In the genomic region with DNA sequence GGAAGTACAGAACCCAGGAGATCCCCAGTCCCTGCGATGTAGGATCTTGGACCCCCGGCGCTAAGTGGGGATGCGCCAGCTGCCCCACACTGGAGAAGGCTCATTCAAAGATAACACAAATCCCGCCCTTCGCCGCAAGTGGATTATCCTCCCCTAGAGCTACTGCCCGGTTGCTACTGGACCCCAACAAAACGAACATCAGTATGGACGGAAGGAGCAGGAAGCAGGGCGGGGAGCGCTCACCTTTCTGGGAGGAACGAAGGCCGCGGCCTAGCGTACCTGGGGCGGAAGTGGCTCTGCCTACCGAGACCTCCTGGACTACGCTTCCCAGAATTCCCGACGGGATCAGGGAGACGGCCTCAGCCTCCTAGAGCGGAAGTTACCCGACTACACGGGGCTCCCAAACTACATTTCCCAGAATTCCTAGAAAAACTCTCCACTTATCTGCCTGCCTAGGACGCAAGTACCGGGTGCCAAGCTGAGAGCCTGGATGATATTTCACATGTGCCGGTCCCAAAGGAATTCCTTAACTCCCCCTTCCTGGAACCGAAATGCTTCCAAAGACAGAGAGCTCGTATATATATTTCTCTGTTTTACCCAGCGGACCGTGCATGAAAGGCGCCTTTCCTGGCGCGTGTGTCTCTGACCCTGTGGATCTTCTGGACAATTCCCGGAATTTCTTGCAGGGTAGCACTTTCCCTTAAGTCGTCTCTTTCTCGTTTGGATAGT, we compare ENCODE assay signal across 8 cellular contexts. TPM values are rescaled to one million over a fixed set of nuclear protein-coding genes. Genes with fewer than 3 reads are reported as not detected.
A peak's percentile ranks its signal among the peaks of the same experiment; 100 is the strongest.
DNase-seq lines count a peak whose midpoint lies in the region; ATAC-seq lines count a peak whose summit lies in the region.

TSS of gene ZNF112 (minus strand) at position 298 of the 729 bp plus-strand sequence. CDS start 16,141 bp downstream, outside the sequence.

- peaks cover 15% of the 10 kb centered on the region for H3K27me3 Mint-ChIP-seq in activated naive CD4-positive, alpha-beta T cell treated with anti-CD3 and anti-CD28 coated beads, Interleukin-2, amount 50 U/mL, for 24 hours
- no peaks in the 10 kb centered on the region for H3K27me3 Mint-ChIP-seq in activated naive CD4-positive, alpha-beta T cell treated with anti-CD3 and anti-CD28 coated beads, Interleukin-2, amount 10 ng/mL, durations not matched to agents 7 days and 5 days

- peaks cover 5% of the 10 kb centered on the region for H3K4me1 Mint-ChIP-seq in activated naive CD4-positive, alpha-beta T cell treated with anti-CD3 and anti-CD28 coated beads, Interleukin-2, amount 50 U/mL, for 24 hours
- H3K4me1 Mint-ChIP-seq in activated naive CD4-positive, alpha-beta T cell treated with anti-CD3 and anti-CD28 coated beads, Interleukin-2, amount 10 ng/mL, durations not matched to agents 7 days and 5 days, result no peaks in the 10 kb centered on the region

- CTCF ChIA-PET in activated naive CD4-positive, alpha-beta T cell treated with anti-CD3 and anti-CD28 coated beads, Interleukin-2, amount 10 ng/mL, durations not matched to agents 7 days and 5 days (lab: Charles Lee), result no interaction called here

- H3K9me3 Mint-ChIP-seq in activated naive CD4-positive, alpha-beta T cell treated with anti-CD3 and anti-CD28 coated beads, Interleukin-2, amount 50 U/mL, for 24 hours, result peaks cover 51% of the 10 kb centered on the region
- peaks cover 22% of the 10 kb centered on the region for H3K9me3 Mint-ChIP-seq in activated naive CD4-positive, alpha-beta T cell treated with anti-CD3 and anti-CD28 coated beads, Interleukin-2, amount 10 ng/mL, durations not matched to agents 7 days and 5 days

- ATAC-seq in left cardiac atrium (peak; percentile 100), HG03139 (IDR thresholded peaks at IDR 0.05; ENCODE audit: unreplicated experiment) (no peak), GM21360 (IDR thresholded peaks at IDR 0.05; ENCODE audit: unreplicated experiment) (no peak)

- H3K36me3 Mint-ChIP-seq in activated naive CD4-positive, alpha-beta T cell treated with anti-CD3 and anti-CD28 coated beads, Interleukin-2, amount 50 U/mL, for 24 hours, result peaks cover 16% of the 10 kb centered on the region
- H3K36me3 Mint-ChIP-seq in activated naive CD4-positive, alpha-beta T cell treated with anti-CD3 and anti-CD28 coated beads, Interleukin-2, amount 10 ng/mL, durations not matched to agents 7 days and 5 days, result no peaks in the 10 kb centered on the region

- peak within 1 kb of the TSS; percentile 68 for H3K4me3 Mint-ChIP-seq in activated naive CD4-positive, alpha-beta T cell treated with anti-CD3 and anti-CD28 coated beads, Interleukin-2, amount 50 U/mL, for 24 hours
- H3K4me3 Mint-ChIP-seq in activated naive CD4-positive, alpha-beta T cell treated with anti-CD3 and anti-CD28 coated beads, Interleukin-2, amount 10 ng/mL, durations not matched to agents 7 days and 5 days, result no peak within 1 kb of the TSS

- no peak for DNase-seq in activated naive CD4-positive, alpha-beta T cell treated with anti-CD3 and anti-CD28 coated beads, Interleukin-2, amount 10 ng/mL, durations not matched to agents 7 days and 5 days
- DNase-seq in NCI-H446 (lab: John Stamatoyannopoulos, UW) (peak; percentile 87 to 98), anterior cingulate cortex (lab: John Stamatoyannopoulos, UW) (peak; percentile 42 to 97 (median 89)), left cardiac atrium (peak; percentile 89), nucleus accumbens (lab: John Stamatoyannopoulos, UW) (peak; percentile 36 to 96 (median 89))

- intact Hi-C loops in left cardiac atrium (cut with DNase I), result no loop called here

- no peak within 1 kb of the TSS for H3K27ac Mint-ChIP-seq in activated naive CD4-positive, alpha-beta T cell treated with anti-CD3 and anti-CD28 coated beads, Interleukin-2, amount 50 U/mL, for 24 hours
- no peak within 1 kb of the TSS for H3K27ac Mint-ChIP-seq in activated naive CD4-positive, alpha-beta T cell treated with anti-CD3 and anti-CD28 coated beads, Interleukin-2, amount 10 ng/mL, durations not matched to agents 7 days and 5 days

RNA-seq across cellular contexts. Expression of gene ZNF112, which starts in this region (rescaled TPM):
- total RNA-seq in left cardiac atrium, result 1 to 10 TPM; 4.5 to 5.2 TPM

Comparison
In these comparisons a context has a peak if more than half of its experiments do, and no peak if none do; other contexts are left out.
1. ATAC-seq: peak in left cardiac atrium (2 of 2); none in HG03139 (single experiment) and GM21360 (single experiment).